Comparison of ENCODE assay signal across 20 cellular contexts in the genomic region with DNA sequence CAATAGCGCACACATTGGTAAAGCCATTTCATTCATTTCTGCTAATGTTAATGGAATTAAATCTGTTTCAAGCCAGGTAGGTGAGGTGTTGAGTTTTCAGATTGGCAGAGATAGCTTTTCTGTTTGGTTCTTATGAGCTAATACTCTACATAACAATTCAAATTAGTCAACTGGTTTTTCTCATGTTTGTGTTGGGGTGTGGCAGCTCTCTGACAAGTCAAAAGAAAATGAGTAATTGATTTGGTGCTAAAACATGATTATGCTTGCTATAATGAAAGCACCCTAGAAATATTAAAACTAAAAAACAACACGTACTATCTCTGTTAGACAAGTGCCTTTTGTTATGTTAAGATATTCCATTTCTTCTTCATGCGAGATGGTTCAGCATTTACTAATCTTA. TPM values are rescaled to one million over a fixed set of nuclear protein-coding genes. Genes with fewer than 3 reads are reported as not detected.
"Had no signal": no experiment of that assay in that cellular context is flagged by ENCODE, and none has a peak within 500 bp of the region (broad histone marks: within the 10 kb centered on the region; RNA-seq: fewer than 3 reads in every experiment).

No MANE protein-coding gene starts in this region.

- DNase-seq: central memory CD4-positive, alpha-beta T cell; effector CD4-positive, alpha-beta T cell; endodermal cell; heart left ventricle; hippocampal formation; right lobe of liver; stimulated activated CD4-positive, alpha-beta T cell treated with anti-CD3 and anti-CD28 coated beads, Interleukin-1b, Interleukin-23, amount 100 ng/mL, for 48 hours; stimulated activated CD4-positive, alpha-beta T cell treated with anti-CD3 and anti-CD28 coated beads, Interleukin-4, amount 100 ng/mL, for 24 hours; testis had no signal

- H3K27me3 ChIP-seq: right lobe of liver, testis had no signal

- ATAC-seq: heart left ventricle; left lobe of liver; right lobe of liver; stimulated activated memory B cell treated with anti-CD40 and anti-IgM and Interleukin-4, amounts not matched to agents 10 μg/mL and 1 μg/mL and 100 μg/mL, for 72 hours had no signal

- H3K36me3 Mint-ChIP-seq: stimulated activated memory B cell treated with anti-CD40 and anti-IgM and Interleukin-4, amounts not matched to agents 10 μg/mL and 1 μg/mL and 100 μg/mL, for 72 hours had no signal

- H3K36me3 ChIP-seq: heart left ventricle, prostate gland, right lobe of liver, tibial nerve had no signal

- H3K9me3 Mint-ChIP-seq: endodermal cell; stimulated activated memory B cell treated with anti-CD40 and anti-IgM and Interleukin-4, amounts not matched to agents 10 μg/mL and 1 μg/mL and 100 μg/mL, for 72 hours; stimulated activated naive CD8-positive, alpha-beta T cell treated with anti-CD3 and anti-CD28 coated beads, Interleukin-15, Interleukin-2, amounts not matched to agents 100 ng/mL and 50 ng/mL, for 24 hours had no signal

- H3K4me3 ChIP-seq: coronary artery, heart left ventricle, prostate gland, right lobe of liver, testis, tibial nerve had no signal

- H3K4me1 ChIP-seq: parathyroid adenoma, prostate gland, right lobe of liver, testis had no signal

- H3K27ac Mint-ChIP-seq: endodermal cell; nephron; stimulated activated memory B cell treated with anti-CD40 and anti-IgM and Interleukin-4, amounts not matched to agents 10 μg/mL and 1 μg/mL and 100 μg/mL, for 72 hours; stimulated activated naive CD8-positive, alpha-beta T cell treated with anti-CD3 and anti-CD28 coated beads, Interleukin-15, Interleukin-2, amounts not matched to agents 100 ng/mL and 50 ng/mL, for 24 hours had no signal

- H3K27ac ChIP-seq: coronary artery, heart left ventricle, parathyroid adenoma, prostate gland, right lobe of liver, testis, tibial nerve had no signal

- H3K9me3 ChIP-seq: heart left ventricle, prostate gland, right lobe of liver, testis, tibial nerve had no signal

- H3K4me3 Mint-ChIP-seq: endodermal cell; nephron; stimulated activated memory B cell treated with anti-CD40 and anti-IgM and Interleukin-4, amounts not matched to agents 10 μg/mL and 1 μg/mL and 100 μg/mL, for 72 hours; stimulated activated naive CD8-positive, alpha-beta T cell treated with anti-CD3 and anti-CD28 coated beads, Interleukin-15, Interleukin-2, amounts not matched to agents 100 ng/mL and 50 ng/mL, for 24 hours had no signal

- H3K4me1 Mint-ChIP-seq: endodermal cell; stimulated activated memory B cell treated with anti-CD40 and anti-IgM and Interleukin-4, amounts not matched to agents 10 μg/mL and 1 μg/mL and 100 μg/mL, for 72 hours had no signal

RNA-seq across cellular contexts. Expression of a gene that starts 13.6 kb away (rescaled TPM):
- total RNA-seq: dermis microvascular lymphatic vessel endothelial cell, endothelial cell of umbilical vein, myocyte, right lobe of liver had no signal
- polyA plus RNA-seq: endothelial cell of umbilical vein had no signal
